8 cellular contexts compared by ENCODE assay signal in genomic region chr9:36036253-36036779, GRCh38. TPM values are rescaled to one million over a fixed set of nuclear protein-coding genes. Genes with fewer than 3 reads are reported as not detected.
DNase-seq lines count a peak whose midpoint lies in the region; FAIRE-seq and TF ChIP-seq lines count a peak whose summit lies in the region.

No MANE protein-coding gene starts in this region.

- H3K27me3 ChIP-seq in bronchial epithelial cell (ENCODE audit: control insufficient read depth, insufficient read depth, low read length) (no peaks in the 10 kb centered on the region), mononuclear cell (ENCODE audit: insufficient read depth, low read length) (no peaks in the 10 kb centered on the region), uterus (no peaks in the 10 kb centered on the region)

- no peak for TF ChIP-seq POLR2A in uterus (IDR thresholded peaks at IDR 0.05)

- H3K9me3 ChIP-seq in mononuclear cell (ENCODE audit: low read depth, low read length) (no peaks in the 10 kb centered on the region), uterus (no peaks in the 10 kb centered on the region)

- intact Hi-C loops in uterus (cut with DNase I; ENCODE audit: low total_unique reads): no loop called here

- peak overlapping the region; percentile 83 to 86 for H3K27ac ChIP-seq in uterus

- peaks cover 17% of the 10 kb centered on the region for H3K4me1 ChIP-seq in mononuclear cell (ENCODE audit: insufficient read depth, low read length)
- no peaks in the 10 kb centered on the region for H3K4me1 ChIP-seq in uterus

- FAIRE-seq in bronchial epithelial cell (lab: Jason Lieb, UNC): no peak

- H3K36me3 ChIP-seq in bronchial epithelial cell (ENCODE audit: control insufficient read depth, insufficient read depth, low read length) (no peaks in the 10 kb centered on the region), uterus (no peaks in the 10 kb centered on the region)

- peak; percentile 4 for DNase-seq in stimulated activated CD4-positive, alpha-beta T cell treated with anti-CD3 and anti-CD28 coated beads, Interleukin-4, amount 100 ng/mL, for 1 hour
- no peak for DNase-seq in stimulated activated CD4-positive, alpha-beta T cell treated with anti-CD3 and anti-CD28 coated beads, Interleukin-12 subunit alpha, Interleukin-12 subunit beta, amount 100 ng/mL, for 4 hours
- DNase-seq in bronchial epithelial cell (ENCODE audit: low read depth): peak; percentile 72
- DNase-seq in uterus: no peak
- no peak for DNase-seq in activated effector memory CD4-positive, alpha-beta T cell treated with anti-CD3 and anti-CD28 coated beads, Interleukin-2, amount 50 U/mL, for 16 hours
- no peak for DNase-seq in stimulated activated CD4-positive, alpha-beta T cell treated with anti-CD3 and anti-CD28 coated beads, Interleukin-1b, Interleukin-23, amount 100 ng/mL, for 48 hours
- no peak for DNase-seq in MV-4-11 (lab: John Stamatoyannopoulos, UW)

- H3K4me3 ChIP-seq in bronchial epithelial cell (ENCODE audit: low read depth, low read length): peak overlapping the region; percentile 72
- peak overlapping the region; percentile 74 for H3K4me3 ChIP-seq in mononuclear cell (ENCODE audit: low read length)
- H3K4me3 ChIP-seq in uterus: peak overlapping the region; percentile 93 to 97

- TF ChIP-seq CTCF in bronchial epithelial cell (IDR thresholded peaks at IDR 0.05; ENCODE audit: insufficient read depth, low read length, severe bottlenecking) (no peak), uterus (IDR thresholded peaks at IDR 0.05) (no peak)

RNA-seq across cellular contexts. Expression of gene RECK, which starts 0.4 kb away (rescaled TPM):
- total RNA-seq in bronchial epithelial cell (1.3 and 1.4 TPM in 2 replicates), mononuclear cell (9.2 TPM), uterus (10 to 100 TPM; 14.3 to 37.7 (median 30.7) TPM)

Comparison
In these comparisons a context has a peak if more than half of its experiments do, and no peak if none do; other contexts are left out.
1. DNase-seq: peak in stimulated activated CD4-positive, alpha-beta T cell treated with anti-CD3 and anti-CD28 coated beads, Interleukin-4, amount 100 ng/mL, for 1 hour (single experiment) and bronchial epithelial cell (single experiment); none in stimulated activated CD4-positive, alpha-beta T cell treated with anti-CD3 and anti-CD28 coated beads, Interleukin-12 subunit alpha, Interleukin-12 subunit beta, amount 100 ng/mL, for 4 hours (single experiment), uterus (0 of 2), activated effector memory CD4-positive, alpha-beta T cell treated with anti-CD3 and anti-CD28 coated beads, Interleukin-2, amount 50 U/mL, for 16 hours (single experiment), stimulated activated CD4-positive, alpha-beta T cell treated with anti-CD3 and anti-CD28 coated beads, Interleukin-1b, Interleukin-23, amount 100 ng/mL, for 48 hours (single experiment) and MV-4-11 (single experiment).
2. Peak in every context shown above with its lines, with median percentiles within 50 percentile points of each other: H3K4me3 ChIP-seq.